Comparison of ENCODE assay signal across 1 cellular context in genomic region chr19:4303778-4304508, GRCh38.
A peak's percentile ranks its signal among the peaks of the same experiment; 100 is the strongest.
TF ChIP-seq lines count a peak whose summit lies in the region.

No MANE protein-coding gene starts in this region.

TF ChIP-seq in K562, 482 proteins besides CTCF, POLR2A, EP300 and RAD21:
- TF ChIP-seq BCOR (IDR thresholded peaks at IDR 0.05) (peak; percentile 78), ZNF212 (CRISPR knock-in tag; IDR thresholded peaks at IDR 0.05) (no peak)
